In genomic region chr19:9584073-9584833, GRCh38 we compare ENCODE assay signal across 1 cellular context.
TF ChIP-seq lines count a peak whose summit lies in the region.

TSS of gene ZNF121 (minus strand) at chr19:9584504. CDS start at chr19:9568097, 16,407 bp downstream.

TF ChIP-seq in GM12878, 131 proteins besides CTCF, POLR2A, EP300 and RAD21 (continued from another document and continues in another):
- TF ChIP-seq SMAD5 (IDR thresholded peaks at IDR 0.05; ENCODE audit: low read depth): peak; percentile 92
- peak; percentile 32; the same call in 1 of the 2 replicates for TF ChIP-seq DPF2 (IDR thresholded peaks at IDR 0.05)
- TF ChIP-seq NR2C1 (IDR thresholded peaks at IDR 0.05): no peak; the same call in 1 of the 2 replicates
- no peak for TF ChIP-seq BRCA1 (IDR thresholded peaks at IDR 0.05; ENCODE audit: low read depth, low read length)
- peak; percentile 17; the same call in 1 of the 2 replicates for TF ChIP-seq TCF12 (IDR thresholded peaks at IDR 0.05; ENCODE audit: low read depth, low read length)
- TF ChIP-seq ETV6 (conservative IDR thresholded peaks at IDR 0.05 in 1 of 2, IDR thresholded peaks at IDR 0.05 in 1 of 2; ENCODE audit: borderline replicate concordance in 1 of 2, low read depth in 1 of 2): peak in 1 of 2 experiments; percentile 49; a peak in 1 of 4 replicates
- no peak for TF ChIP-seq SMAD1 (IDR thresholded peaks at IDR 0.05; ENCODE audit: low read depth, partially characterized antibody)
- no peak for TF ChIP-seq MTA3 (IDR thresholded peaks at IDR 0.05; ENCODE audit: borderline replicate concordance, low read length)
- TF ChIP-seq, protein P1, sequence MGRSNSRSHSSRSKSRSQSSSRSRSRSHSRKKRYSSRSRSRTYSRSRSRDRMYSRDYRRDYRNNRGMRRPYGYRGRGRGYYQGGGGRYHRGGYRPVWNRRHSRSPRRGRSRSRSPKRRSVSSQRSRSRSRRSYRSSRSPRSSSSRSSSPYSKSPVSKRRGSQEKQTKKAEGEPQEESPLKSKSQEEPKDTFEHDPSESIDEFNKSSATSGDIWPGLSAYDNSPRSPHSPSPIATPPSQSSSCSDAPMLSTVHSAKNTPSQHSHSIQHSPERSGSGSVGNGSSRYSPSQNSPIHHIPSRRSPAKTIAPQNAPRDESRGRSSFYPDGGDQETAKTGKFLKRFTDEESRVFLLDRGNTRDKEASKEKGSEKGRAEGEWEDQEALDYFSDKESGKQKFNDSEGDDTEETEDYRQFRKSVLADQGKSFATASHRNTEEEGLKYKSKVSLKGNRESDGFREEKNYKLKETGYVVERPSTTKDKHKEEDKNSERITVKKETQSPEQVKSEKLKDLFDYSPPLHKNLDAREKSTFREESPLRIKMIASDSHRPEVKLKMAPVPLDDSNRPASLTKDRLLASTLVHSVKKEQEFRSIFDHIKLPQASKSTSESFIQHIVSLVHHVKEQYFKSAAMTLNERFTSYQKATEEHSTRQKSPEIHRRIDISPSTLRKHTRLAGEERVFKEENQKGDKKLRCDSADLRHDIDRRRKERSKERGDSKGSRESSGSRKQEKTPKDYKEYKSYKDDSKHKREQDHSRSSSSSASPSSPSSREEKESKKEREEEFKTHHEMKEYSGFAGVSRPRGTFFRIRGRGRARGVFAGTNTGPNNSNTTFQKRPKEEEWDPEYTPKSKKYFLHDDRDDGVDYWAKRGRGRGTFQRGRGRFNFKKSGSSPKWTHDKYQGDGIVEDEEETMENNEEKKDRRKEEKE (IDR thresholded peaks at IDR 0.05): no peak
- TF ChIP-seq EED (IDR thresholded peaks at IDR 0.05; ENCODE audit: low read depth): no peak
- TF ChIP-seq YY1 (IDR thresholded peaks at IDR 0.05; ENCODE audit: low read depth, low read length): peak; percentile 98
- peak; percentile 90 for TF ChIP-seq ZBTB40 (IDR thresholded peaks at IDR 0.05; ENCODE audit: borderline replicate concordance)
- peak; percentile 93 for TF ChIP-seq CREB1 (IDR thresholded peaks at IDR 0.05; ENCODE audit: low read depth)
- peak; percentile 56; the same call in 1 of the 2 replicates for TF ChIP-seq RELB (IDR thresholded peaks at IDR 0.05; ENCODE audit: low read depth)
- TF ChIP-seq PAX8 (IDR thresholded peaks at IDR 0.05): no peak
- TF ChIP-seq NFIC (IDR thresholded peaks at IDR 0.05; ENCODE audit: low read depth, low read length): no peak
- TF ChIP-seq BCL3 (IDR thresholded peaks at IDR 0.05; ENCODE audit: borderline replicate concordance, insufficient read depth, low read depth, low read length, poor library complexity, severe bottlenecking): no peak
- TF ChIP-seq, protein P2, sequence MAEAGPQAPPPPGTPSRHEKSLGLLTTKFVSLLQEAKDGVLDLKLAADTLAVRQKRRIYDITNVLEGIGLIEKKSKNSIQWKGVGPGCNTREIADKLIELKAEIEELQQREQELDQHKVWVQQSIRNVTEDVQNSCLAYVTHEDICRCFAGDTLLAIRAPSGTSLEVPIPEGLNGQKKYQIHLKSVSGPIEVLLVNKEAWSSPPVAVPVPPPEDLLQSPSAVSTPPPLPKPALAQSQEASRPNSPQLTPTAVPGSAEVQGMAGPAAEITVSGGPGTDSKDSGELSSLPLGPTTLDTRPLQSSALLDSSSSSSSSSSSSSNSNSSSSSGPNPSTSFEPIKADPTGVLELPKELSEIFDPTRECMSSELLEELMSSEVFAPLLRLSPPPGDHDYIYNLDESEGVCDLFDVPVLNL (IDR thresholded peaks at IDR 0.05; ENCODE audit: low read depth, low read length): no peak
- peak; percentile 64; the same call in 1 of the 2 replicates for TF ChIP-seq CHD2 (IDR thresholded peaks at IDR 0.05; ENCODE audit: borderline replicate concordance, low read depth, low read length)
- peak; percentile 34; the same call in 1 of the 2 replicates for TF ChIP-seq GATAD2B (conservative IDR thresholded peaks at IDR 0.05; ENCODE audit: low read depth)
- no peak for TF ChIP-seq KDM1A (IDR thresholded peaks at IDR 0.05; ENCODE audit: borderline replicate concordance)
- TF ChIP-seq ZNF592 (IDR thresholded peaks at IDR 0.05): no peak
- no peak for TF ChIP-seq ZBED1 (IDR thresholded peaks at IDR 0.05; ENCODE audit: borderline replicate concordance)
- TF ChIP-seq ZNF24 (IDR thresholded peaks at IDR 0.05): no peak
- TF ChIP-seq SIN3A (IDR thresholded peaks at IDR 0.05; ENCODE audit: low read depth, low read length): peak; percentile 81; the same call in 1 of the 2 replicates
- no peak for TF ChIP-seq ZBTB4 (CRISPR knock-in tag; IDR thresholded peaks at IDR 0.05)
- peak; percentile 15; the same call in 1 of the 2 replicates for TF ChIP-seq LARP7 (IDR thresholded peaks at IDR 0.05)
- TF ChIP-seq CHD4 (IDR thresholded peaks at IDR 0.05): no peak
- 0 out of 4 replicates have a peak, but pooled peaks of 1 of the 2 experiments have one; percentile 12 for TF ChIP-seq SRF (IDR thresholded peaks at IDR 0.05; ENCODE audit: low read depth in 2 of 2, low read length in 2 of 2)
- peak; percentile 91 for TF ChIP-seq TAF1 (IDR thresholded peaks at IDR 0.05; ENCODE audit: borderline replicate concordance, low read depth, low read length)
- TF ChIP-seq HCFC1 (IDR thresholded peaks at IDR 0.05; ENCODE audit: low read length): peak; percentile 54
- peak; percentile 76; the same call in 1 of the 2 replicates for TF ChIP-seq PML (IDR thresholded peaks at IDR 0.05; ENCODE audit: low read length)
- TF ChIP-seq MEF2A (IDR thresholded peaks at IDR 0.05; ENCODE audit: insufficient read depth, low read depth, low read length): no peak
- TF ChIP-seq PRDM15 (CRISPR knock-in tag; IDR thresholded peaks at IDR 0.05): no peak
